Comparison of ENCODE assay signal across 9 cellular contexts in the genomic region with DNA sequence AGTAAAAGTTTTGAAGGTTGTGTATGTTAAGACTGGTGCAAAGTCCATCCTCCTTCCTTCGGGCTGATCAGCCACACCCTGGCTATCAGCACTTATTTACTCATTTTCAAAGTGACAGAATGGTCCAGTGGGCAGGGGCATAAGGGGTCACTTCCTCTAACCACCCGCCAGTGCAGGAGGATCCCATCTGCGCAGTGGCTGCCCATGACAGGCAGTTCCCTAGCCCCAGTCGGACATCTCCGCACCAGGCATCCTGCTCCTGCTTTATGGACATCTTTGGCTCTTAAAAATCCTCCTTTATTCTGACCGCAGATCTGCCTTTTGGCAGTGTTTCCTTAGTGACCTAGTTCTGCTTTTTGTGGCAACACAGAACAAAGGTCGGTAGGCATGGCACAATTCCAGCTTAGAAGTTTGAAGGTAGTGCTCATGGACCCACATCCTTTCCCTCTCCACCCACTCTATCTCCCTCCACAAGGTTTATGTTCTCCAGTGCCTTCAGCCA. TPM values are rescaled to one million over a fixed set of nuclear protein-coding genes. Genes with fewer than 3 reads are reported as not detected.
DNase-seq lines count a peak whose midpoint lies in the region; ATAC-seq, FAIRE-seq and TF ChIP-seq lines count a peak whose summit lies in the region.
"Had no signal": no experiment of that assay in that cellular context is flagged by ENCODE, and none has a peak within 500 bp of the region (broad histone marks: within the 10 kb centered on the region; RNA-seq: fewer than 3 reads in every experiment).

No MANE protein-coding gene starts in this region.

- no peak overlapping the region for H2AFZ ChIP-seq in GM12878 (ENCODE audit: control insufficient read depth, low read depth, low read length)

- H3K9me3 Mint-ChIP-seq in stimulated activated effector memory CD8-positive, alpha-beta T cell treated with anti-CD3 and anti-CD28 coated beads, Interleukin-12 subunit alpha, Interleukin-12 subunit beta, amount 100 ng/mL, for 72 hours = no peaks in the 10 kb centered on the region

- H3K4me3 ChIP-seq in GM12878 = no peak overlapping the region

- TF ChIP-seq POLR2A in GM12878 (IDR thresholded peaks at IDR 0.05; ENCODE audit: low read depth, low read length) = no peak

- in situ Hi-C loops in GM12878 (cut with MboI) = loop anchor here (5.0 kb wide), 1 partner anchor 46 kb away; no protein-coding TSS in a partner anchor

- DNase-seq in Kasumi-1 (lab: John Stamatoyannopoulos, UW) (peak; percentile 65 to 68), GM12878 (ENCODE audit: low read depth, low spot score) (no peak), NCI-H187 (lab: John Stamatoyannopoulos, UW) (no peak), occipital lobe (lab: John Stamatoyannopoulos, UW) (no peak), NCI-H187 treated with DMSO at 0.1 percent for 48 hours (lab: John Stamatoyannopoulos, UW) (no peak)
- DNase-seq in stimulated activated effector memory CD8-positive, alpha-beta T cell treated with anti-CD3 and anti-CD28 coated beads, Interleukin-12 subunit alpha, Interleukin-12 subunit beta, amount 100 ng/mL, for 72 hours (ENCODE audit: low spot score in 2 of 2) = no peak
- DNase-seq: kidney had no signal

- CTCF ChIA-PET in GM12878 (lab: Yijun Ruan, JAX) = interaction anchor here (1.0 to 10.4 kb wide), 9 partner anchors 12 to 123 kb away, joined by 3 to 253 read pairs (median 69); no protein-coding TSS in a partner anchor

- WGBS in GM12878 (ENCODE audit: insufficient coverage, insufficient replicate concordance, low lambda C conversion rate, missing lambda C conversion rate) = 55% methylated on average over 7 of the region's 7 CpGs

- no peaks in the 10 kb centered on the region for H3K27me3 ChIP-seq in GM12878 (replicated peaks in 1 of 2; ENCODE audit: control insufficient read depth in 2 of 2, insufficient read depth in 2 of 2, low read length in 1 of 2)

- no peak for FAIRE-seq in GM12878 (lab: Jason Lieb, UNC)
- FAIRE-seq: kidney had no signal

- ATAC-seq in GM19324 (IDR thresholded peaks at IDR 0.05; ENCODE audit: low FRiP score, unreplicated experiment) (peak; percentile 58), GM12878 (peak; percentile 80), HG02623 (IDR thresholded peaks at IDR 0.05; ENCODE audit: unreplicated experiment) (no peak)
- no peak for ATAC-seq in stimulated activated effector memory CD8-positive, alpha-beta T cell treated with anti-CD3 and anti-CD28 coated beads, Interleukin-12 subunit alpha, Interleukin-12 subunit beta, amount 100 ng/mL, for 72 hours

- intact Hi-C loops in GM12878 (cut with micrococcal nuclease; ENCODE audit: unreplicated experiment) = loop anchor here (10.0 kb wide), 1 partner anchor 331 kb away; a partner anchor contains a TSS

- H4K20me1 ChIP-seq in GM12878 (ENCODE audit: control insufficient read depth, insufficient read depth) = peaks cover 5% of the 10 kb centered on the region; the same call in 1 of the 2 replicates

- SMC1A ChIA-PET in GM12878 (lab: Charles Lee; ENCODE audit: uncharacterized antibody, unreplicated experiment) = interaction anchor here (0.8 to 15.7 kb wide), 11 partner anchors 15 to 95 kb away, joined by 3 to 226 read pairs (median 21); no protein-coding TSS in a partner anchor

- H3K4me3 Mint-ChIP-seq in stimulated activated effector memory CD8-positive, alpha-beta T cell treated with anti-CD3 and anti-CD28 coated beads, Interleukin-12 subunit alpha, Interleukin-12 subunit beta, amount 100 ng/mL, for 72 hours = peak overlapping the region; percentile 21

- H3K9me3 ChIP-seq in GM12878 (replicated peaks; ENCODE audit: control insufficient read depth, insufficient read depth, low read length) = no peaks in the 10 kb centered on the region

- TF ChIP-seq EP300 in GM12878 (IDR thresholded peaks at IDR 0.05; ENCODE audit: borderline replicate concordance in 1 of 2, control insufficient read depth in 1 of 2, low read depth in 2 of 2, low read length in 2 of 2) = no peak

- H3K36me3 Mint-ChIP-seq in stimulated activated effector memory CD8-positive, alpha-beta T cell treated with anti-CD3 and anti-CD28 coated beads, Interleukin-12 subunit alpha, Interleukin-12 subunit beta, amount 100 ng/mL, for 72 hours = peaks cover 19% of the 10 kb centered on the region

- H3K4me1 ChIP-seq in GM12878 (ENCODE audit: control insufficient read depth, insufficient read depth, low read length) = peaks cover 28% of the 10 kb centered on the region

- no peak overlapping the region for H3K27ac ChIP-seq in GM12878 (ENCODE audit: control insufficient read depth, insufficient read depth)

- TF ChIP-seq RAD21 in GM12878 (IDR thresholded peaks at IDR 0.05; ENCODE audit: insufficient read depth, low read depth, low read length) = no peak

- no peak overlapping the region for H3K9ac ChIP-seq in GM12878 (ENCODE audit: control insufficient read depth, insufficient read depth, low read length)

- peaks cover 83% of the 10 kb centered on the region for H3K4me1 Mint-ChIP-seq in stimulated activated effector memory CD8-positive, alpha-beta T cell treated with anti-CD3 and anti-CD28 coated beads, Interleukin-12 subunit alpha, Interleukin-12 subunit beta, amount 100 ng/mL, for 72 hours

- no TSS peak for BruUV-seq in GM12878 (replicated peaks; lab: Mats Ljungman, UMichigan)

- POLR2A ChIA-PET in GM12878 (lab: Charles Lee) = interaction anchor here (0.6 to 5.0 kb wide), 7 partner anchors 11 to 100 kb away, joined by 3 to 20 read pairs (median 4); no protein-coding TSS in a partner anchor

- H3K79me2 ChIP-seq in GM12878 (ENCODE audit: control insufficient read depth, insufficient read depth, low read length) = peaks cover 12% of the 10 kb centered on the region

- H3K36me3 ChIP-seq in GM12878 (ENCODE audit: control insufficient read depth in 2 of 2, insufficient read depth in 2 of 2, low read length in 1 of 2) = peaks cover 0 to 1% of the 10 kb centered on the region in 2 experiments; a peak in 2 of 4 replicates

- RAD21 ChIA-PET in GM12878 (lab: Charles Lee; ENCODE audit: unreplicated experiment) = interaction anchor here (5.8 to 10.7 kb wide), 5 partner anchors 15 to 124 kb away, joined by 36 to 171 read pairs (median 65); no protein-coding TSS in a partner anchor

- peak overlapping the region; percentile 74 for H3K27ac Mint-ChIP-seq in stimulated activated effector memory CD8-positive, alpha-beta T cell treated with anti-CD3 and anti-CD28 coated beads, Interleukin-12 subunit alpha, Interleukin-12 subunit beta, amount 100 ng/mL, for 72 hours

- TF ChIP-seq CTCF in GM12878 (IDR thresholded peaks at IDR 0.05 in 2 of 3, conservative IDR thresholded peaks at IDR 0.05 in 1 of 3; ENCODE audit: control insufficient read depth in 2 of 3, extremely low read depth in 1 of 3, insufficient read depth in 1 of 3, low read depth in 3 of 3, low read length in 3 of 3) = no peak

- peak overlapping the region; percentile 13; the same call in 1 of the 2 replicates for H3K4me2 ChIP-seq in GM12878 (ENCODE audit: control insufficient read depth, insufficient read depth)

TF ChIP-seq in GM12878, 131 proteins besides CTCF, POLR2A, EP300 and RAD21 (continues in another document):
- no peak for TF ChIP-seq STAT3 (IDR thresholded peaks at IDR 0.05; ENCODE audit: low read depth, low read length)
- TF ChIP-seq SMAD1 (IDR thresholded peaks at IDR 0.05; ENCODE audit: low read depth, partially characterized antibody) = peak; percentile 29
- TF ChIP-seq ATF7 (IDR thresholded peaks at IDR 0.05; ENCODE audit: low read depth) = peak; percentile 38; the same call in 1 of the 2 replicates
- peak; percentile 74 for TF ChIP-seq SPI1 (IDR thresholded peaks at IDR 0.05; ENCODE audit: borderline replicate concordance, insufficient read depth, low read depth, low read length)
- TF ChIP-seq, protein P1, sequence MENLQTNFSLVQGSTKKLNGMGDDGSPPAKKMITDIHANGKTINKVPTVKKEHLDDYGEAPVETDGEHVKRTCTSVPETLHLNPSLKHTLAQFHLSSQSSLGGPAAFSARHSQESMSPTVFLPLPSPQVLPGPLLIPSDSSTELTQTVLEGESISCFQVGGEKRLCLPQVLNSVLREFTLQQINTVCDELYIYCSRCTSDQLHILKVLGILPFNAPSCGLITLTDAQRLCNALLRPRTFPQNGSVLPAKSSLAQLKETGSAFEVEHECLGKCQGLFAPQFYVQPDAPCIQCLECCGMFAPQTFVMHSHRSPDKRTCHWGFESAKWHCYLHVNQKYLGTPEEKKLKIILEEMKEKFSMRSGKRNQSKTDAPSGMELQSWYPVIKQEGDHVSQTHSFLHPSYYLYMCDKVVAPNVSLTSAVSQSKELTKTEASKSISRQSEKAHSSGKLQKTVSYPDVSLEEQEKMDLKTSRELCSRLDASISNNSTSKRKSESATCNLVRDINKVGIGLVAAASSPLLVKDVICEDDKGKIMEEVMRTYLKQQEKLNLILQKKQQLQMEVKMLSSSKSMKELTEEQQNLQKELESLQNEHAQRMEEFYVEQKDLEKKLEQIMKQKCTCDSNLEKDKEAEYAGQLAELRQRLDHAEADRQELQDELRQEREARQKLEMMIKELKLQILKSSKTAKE (IDR thresholded peaks at IDR 0.05; ENCODE audit: low read depth, poor library complexity, severe bottlenecking) = peak; percentile 15
- peak in 1 of 2 experiments; percentile 36; a peak in 2 of 4 replicates for TF ChIP-seq BHLHE40 (IDR thresholded peaks at IDR 0.05; ENCODE audit: borderline replicate concordance in 1 of 2, low read depth in 2 of 2, low read length in 1 of 2)
- TF ChIP-seq NR2F1 (conservative IDR thresholded peaks at IDR 0.05) = peak; percentile 87
- peak; percentile 45; the same call in 1 of the 2 replicates for TF ChIP-seq BMI1 (IDR thresholded peaks at IDR 0.05; ENCODE audit: borderline replicate concordance)
- peak; percentile 95; the same call in 1 of the 2 replicates for TF ChIP-seq DPF2 (IDR thresholded peaks at IDR 0.05)
- peak; percentile 76 to 78 for TF ChIP-seq IKZF2 (IDR thresholded peaks at IDR 0.05)

RNA-seq across cellular contexts. Expression of a gene that starts 55.9 kb away (rescaled TPM):
- 66.1 and 72.4 TPM in 2 replicates for total RNA-seq in GM12878 (2013; cell fraction: nucleolus; rRNA removed)
- total RNA-seq in GM12878 (2014; rRNA removed) (11.3 and 13.0 TPM in 2 replicates), GM12878 (2014; rRNA removed; fragmentation: Illumina TruSeq; extraction: Trizol) (13.8 and 15.4 TPM in 2 replicates), GM12878 (2021) (11.6 and 13.4 TPM in 2 replicates), occipital lobe (35.9 TPM)
- polyA plus RNA-seq in GM12878 (2011; ENCODE audit: low read depth) = 18.1 TPM
- polyA plus RNA-seq in GM12878 (2011; rRNA removed) (40.6 and 48.9 TPM in 2 replicates), GM12878 (2014; fragmentation: Illumina TruSeq; extraction: Trizol) (16.1 and 23.7 TPM in 2 replicates), GM12878 (2014; fragmentation: Nextera tagmentation; extraction: Ambion mirVana) (1 to 10 TPM; 3.5 to 4.6 TPM), GM12878 (2014; rRNA removed) (15.4 and 17.5 TPM in 2 replicates), GM12878 (2016; fragmentation: Nextera tagmentation; extraction: Ambion mirVana) (10 to 100 TPM; 12.0 to 14.2 TPM)
- 15.6 and 17.6 TPM in 2 replicates for polyA plus RNA-seq in GM12878 (2011; cell fraction: cytosol; rRNA removed)
- 119 and 146 TPM in 2 replicates for polyA plus RNA-seq in GM12878 (2011; cell fraction: nucleus; rRNA removed)
- 7.4 and 7.7 TPM in 2 replicates for polyA plus RNA-seq in GM12878 (2012)
- polyA minus RNA-seq in GM12878 (2011; rRNA and poly(A)+ RNA removed) = 37.3 and 46.3 TPM in 2 replicates
- 15.2 and 16.0 TPM in 2 replicates for polyA minus RNA-seq in GM12878 (2011; cell fraction: cytosol; rRNA and poly(A)+ RNA removed)
- 55.7 and 73.1 TPM in 2 replicates for polyA minus RNA-seq in GM12878 (2011; cell fraction: nucleus; rRNA and poly(A)+ RNA removed)

Comparison
In these comparisons a context has a peak if more than half of its experiments do, and no peak if none do; other contexts are left out.
1. ATAC-seq: peak in GM19324 (single experiment) and GM12878 (single experiment); none in stimulated activated effector memory CD8-positive, alpha-beta T cell treated with anti-CD3 and anti-CD28 coated beads, Interleukin-12 subunit alpha, Interleukin-12 subunit beta, amount 100 ng/mL, for 72 hours (single experiment) and HG02623 (single experiment).
2. DNase-seq: peak in Kasumi-1 (2 of 2); none in GM12878 (single experiment), stimulated activated effector memory CD8-positive, alpha-beta T cell treated with anti-CD3 and anti-CD28 coated beads, Interleukin-12 subunit alpha, Interleukin-12 subunit beta, amount 100 ng/mL, for 72 hours (0 of 2), NCI-H187 (0 of 2), occipital lobe (single experiment) and NCI-H187 treated with DMSO at 0.1 percent for 48 hours (single experiment).